11 cellular contexts compared by ENCODE assay signal in the genomic region with DNA sequence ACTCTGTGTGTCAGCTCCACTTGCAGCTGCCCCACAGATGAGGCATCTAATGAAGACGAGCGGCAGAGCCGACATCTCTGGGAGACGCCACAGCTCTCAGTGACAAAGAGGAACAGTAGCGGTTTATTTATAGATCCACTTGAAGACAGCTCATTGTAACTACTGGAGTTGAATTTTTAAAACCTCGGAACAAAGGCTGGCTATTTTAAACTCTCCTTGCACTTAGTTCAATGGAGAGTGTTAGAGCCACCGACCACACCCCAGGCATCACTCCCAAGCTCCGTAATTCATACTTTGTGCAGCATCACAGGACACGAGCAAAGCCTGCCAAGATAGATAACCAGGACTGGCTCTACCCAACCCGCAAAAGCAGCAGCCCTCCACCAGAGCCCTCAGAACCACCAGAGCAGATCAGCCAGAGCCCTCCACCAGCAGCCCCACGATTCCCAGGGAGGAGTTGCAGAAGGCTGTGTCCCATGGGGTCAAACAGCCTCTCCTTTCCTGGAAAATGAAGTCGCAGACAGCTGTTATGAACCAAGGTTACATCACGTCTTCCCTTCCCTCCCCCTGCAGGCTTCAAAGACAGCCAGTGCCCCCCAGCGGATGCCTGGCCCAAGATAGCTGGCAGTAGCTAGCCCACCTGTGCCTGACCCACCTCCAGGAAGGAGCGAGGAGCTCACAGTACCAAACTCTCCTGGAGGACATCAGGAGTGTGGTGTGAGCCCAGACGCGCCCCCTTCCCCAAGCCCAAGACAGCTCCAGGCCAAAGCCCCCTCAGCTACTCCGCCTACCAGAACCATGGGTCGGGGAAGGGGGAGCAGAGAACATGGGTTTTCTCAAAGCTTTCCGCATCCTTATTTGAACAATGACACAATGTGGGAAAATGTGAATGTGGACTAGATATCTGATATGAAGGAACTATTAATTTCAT. TPM values are rescaled to one million over a fixed set of nuclear protein-coding genes. Genes with fewer than 3 reads are reported as not detected.
A peak's percentile ranks its signal among the peaks of the same experiment; 100 is the strongest.
DNase-seq lines count a peak whose midpoint lies in the region; ATAC-seq and TF ChIP-seq lines count a peak whose summit lies in the region.
"Had no signal": no experiment of that assay in that cellular context is flagged by ENCODE, and none has a peak within 500 bp of the region (broad histone marks: within the 10 kb centered on the region; RNA-seq: fewer than 3 reads in every experiment).

No MANE protein-coding gene starts in this region.

- H3K27me3 ChIP-seq in gastroesophageal sphincter (no peaks in the 10 kb centered on the region), ovary (no peaks in the 10 kb centered on the region)
- H3K27me3 ChIP-seq: stomach had no signal

- intact Hi-C loops in ovary (cut with DNase I) (no loop called here), lower leg skin (cut with DNase I; ENCODE audit: low total_unique reads) (no loop called here)

- DNase-seq in DMS153 (lab: John Stamatoyannopoulos, UW) (peak; percentile 10), NOMO-1 treated with dmso at 0.1 percent for 144 hours (lab: John Stamatoyannopoulos, UW; ENCODE audit: unreplicated experiment) (peak; percentile 35), ovary (peak in 3 of 5 donors; percentile 37 to 47 (median 45)), T1000 (lab: John Stamatoyannopoulos, UW) (no peak), lower leg skin (ENCODE audit: low spot score in 2 of 2) (no peak)
- DNase-seq: stomach had no signal

- ATAC-seq in gastroesophageal sphincter (peak; percentile 71), GM19023 (IDR thresholded peaks at IDR 0.05; ENCODE audit: unreplicated experiment) (no peak)
- ATAC-seq in activated CD4-positive, CD25-positive, alpha-beta regulatory T cell treated with anti-CD3 and anti-CD28 coated beads, Interleukin-2, amount 50 U/mL, for 24 hours: no peak

- TF ChIP-seq POLR2A in gastroesophageal sphincter (IDR thresholded peaks at IDR 0.05) (no peak), ovary (IDR thresholded peaks at IDR 0.05) (no peak), lower leg skin (IDR thresholded peaks at IDR 0.05) (no peak)

- TF ChIP-seq CTCF in gastroesophageal sphincter (IDR thresholded peaks at IDR 0.05) (peak in 1 of 4 experiments; percentile 39), ovary (IDR thresholded peaks at IDR 0.05) (peak in 1 of 3 donors; percentile 10), lower leg skin (IDR thresholded peaks at IDR 0.05) (no peak)

- TF ChIP-seq EP300 in gastroesophageal sphincter (IDR thresholded peaks at IDR 0.05) (no peak), ovary (IDR thresholded peaks at IDR 0.05) (no peak)

- peak overlapping the region in 2 of 4 donors; percentile 31 to 36 for H3K27ac ChIP-seq in gastroesophageal sphincter
- H3K27ac ChIP-seq in ovary: no peak overlapping the region
- H3K27ac ChIP-seq: prostate gland, stomach, VCaP had no signal

- no peak overlapping the region for H3K4me3 ChIP-seq in gastroesophageal sphincter
- H3K4me3 ChIP-seq in ovary: no peak overlapping the region
- no peak overlapping the region for H3K4me3 ChIP-seq in lower leg skin (ENCODE audit: low read depth, poor library complexity, severe bottlenecking)
- H3K4me3 ChIP-seq: prostate gland, stomach had no signal

- H3K36me3 ChIP-seq in gastroesophageal sphincter (no peaks in the 10 kb centered on the region), ovary (no peaks in the 10 kb centered on the region)
- H3K36me3 ChIP-seq: prostate gland, stomach had no signal

- H3K9me3 ChIP-seq in gastroesophageal sphincter (no peaks in the 10 kb centered on the region), ovary (no peaks in the 10 kb centered on the region)
- H3K9me3 ChIP-seq: prostate gland, stomach had no signal

- WGBS in gastroesophageal sphincter (ENCODE audit: low coverage in 1 of 2), 2 donors: 38 to 72% methylated on average over 5 of the region's 20 CpGs
- WGBS in ovary, 3 donors: 53 to 64% (median 58%) methylated on average over 20 of the region's 20 CpGs
- 54 to 56% methylated on average over 20 of the region's 20 CpGs for WGBS in lower leg skin, 2 donors

- H3K4me1 ChIP-seq in gastroesophageal sphincter: peaks cover 0 to 27% (median 8%) of the 10 kb centered on the region in 3 donors
- peaks cover 3% of the 10 kb centered on the region for H3K4me1 ChIP-seq in ovary (ENCODE audit: insufficient read depth)
- H3K4me1 ChIP-seq: prostate gland had no signal

RNA-seq across cellular contexts. Expression of a gene that starts 45.7 kb away (rescaled TPM):
- total RNA-seq in gastroesophageal sphincter: 1 to 10 TPM in 2 of 4 donors, under 1 TPM in 2; 0.73 to 1.7 (median 0.93) TPM
- 1 to 10 TPM in 5 of 7 donors, under 1 TPM in 2; 0.53 to 1.8 (median 1.3) TPM for total RNA-seq in ovary
- 1 to 10 TPM; 1.1 to 1.3 TPM for polyA plus RNA-seq in ovary
- 1 to 10 TPM; 1.6 to 4.9 (median 1.9) TPM for total RNA-seq in lower leg skin

RNA-seq across cellular contexts. Expression of a gene that starts 52.2 kb away (rescaled TPM):
- total RNA-seq in gastroesophageal sphincter: 10 to 100 TPM; 10.2 to 18.1 (median 14.7) TPM
- 10 to 100 TPM in 5 of 7 donors, 1 to 10 TPM in 2; 5.1 to 18.0 (median 15.2) TPM for total RNA-seq in ovary
- 1 to 10 TPM; 6.5 to 8.6 TPM for polyA plus RNA-seq in ovary
- total RNA-seq in lower leg skin: 10 to 100 TPM; 54.6 to 96.3 (median 79.2) TPM

Comparison
In these comparisons a context has a peak if more than half of its experiments do, and no peak if none do; other contexts are left out.
1. DNase-seq: peak in DMS153 (single experiment), NOMO-1 treated with dmso at 0.1 percent for 144 hours (single experiment) and ovary (3 of 5); none in T1000 (single experiment) and lower leg skin (0 of 2).